ENCODE assay signal across 1 cellular context in genomic region chr2:64000630-64001381, GRCh38.
TF ChIP-seq lines count a peak whose summit lies in the region.

No MANE protein-coding gene starts in this region.

TF ChIP-seq in A549, 52 proteins besides CTCF, POLR2A, EP300 and RAD21 (continued from another document):
- TF ChIP-seq BCL3 (IDR thresholded peaks at IDR 0.05) (no peak), HOXB13 (CRISPR knock-in tag; IDR thresholded peaks at IDR 0.05; ENCODE audit: low read depth) (no peak), HDAC2 (IDR thresholded peaks at IDR 0.05) (no peak)
